ENCODE assay signal across 20 cellular contexts in the genomic region with DNA sequence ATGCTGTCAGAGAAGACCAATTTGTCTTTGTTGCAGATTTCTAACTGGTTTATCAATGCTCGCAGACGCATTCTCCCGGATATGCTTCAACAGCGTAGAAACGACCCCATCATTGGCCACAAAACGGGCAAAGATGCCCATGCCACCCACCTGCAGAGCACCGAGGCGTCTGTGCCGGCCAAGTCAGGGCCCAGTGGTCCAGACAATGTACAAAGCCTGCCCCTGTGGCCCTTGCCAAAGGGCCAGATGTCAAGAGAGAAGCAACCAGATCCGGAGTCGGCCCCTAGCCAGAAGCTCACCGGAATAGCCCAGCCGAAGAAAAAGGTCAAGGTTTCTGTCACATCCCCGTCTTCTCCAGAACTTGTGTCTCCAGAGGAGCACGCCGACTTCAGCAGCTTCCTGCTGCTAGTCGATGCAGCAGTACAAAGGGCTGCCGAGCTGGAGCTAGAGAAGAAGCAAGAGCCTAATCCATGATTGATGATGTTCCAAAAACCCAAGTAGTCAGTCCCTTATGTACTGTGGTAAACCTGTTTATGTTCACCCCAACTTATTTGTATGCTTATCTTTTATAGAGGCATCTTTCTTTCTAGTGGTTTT. TPM values are rescaled to one million over a fixed set of nuclear protein-coding genes. Genes with fewer than 3 reads are reported as not detected.
"Had no signal": no experiment of that assay in that cellular context is flagged by ENCODE, and none has a peak within 500 bp of the region (broad histone marks: within the 10 kb centered on the region; RNA-seq: fewer than 3 reads in every experiment).

No MANE protein-coding gene starts in this region.

RNA-seq across cellular contexts. Expression of gene TGIF2LX, which starts 0.7 kb away (rescaled TPM):
- total RNA-seq: activated CD4-positive, alpha-beta memory T cell treated with anti-CD3 and anti-CD28 coated beads, Interleukin-2, amount 10 ng/mL, durations not matched to agents 7 days and 5 days; activated CD4-positive, alpha-beta T cell treated with anti-CD3 and anti-CD28 coated beads, Interleukin-2, amount 10 ng/mL, durations not matched to agents 7 days and 5 days; activated naive CD4-positive, alpha-beta T cell treated with anti-CD3 and anti-CD28 coated beads, Interleukin-2, amount 50 U/mL, for 72 hours; activated naive CD8-positive, alpha-beta T cell treated with anti-CD3 and anti-CD28 coated beads, Interleukin-2, amount 10 ng/mL, durations not matched to agents 7 days and 5 days; activated T-cell treated with anti-CD3 and anti-CD28 coated beads, Interleukin-2, amount 50 U/mL, for 72 hours; ascending aorta; breast epithelium; cardiac muscle cell; colonic mucosa; dermis microvascular lymphatic vessel endothelial cell; endothelial cell of umbilical vein; esophagus squamous epithelium; fibroblast of lung; fibroblast of villous mesenchyme; gastroesophageal sphincter; glomerular endothelial cell; heart right ventricle; hepatocyte; WTC11 had no signal
- polyA plus RNA-seq: cardiac muscle cell, endothelial cell of umbilical vein, esophagus, fibroblast of lung, heart right ventricle, hepatocyte had no signal
